ENCODE assay signal across 8 cellular contexts in the genomic region with DNA sequence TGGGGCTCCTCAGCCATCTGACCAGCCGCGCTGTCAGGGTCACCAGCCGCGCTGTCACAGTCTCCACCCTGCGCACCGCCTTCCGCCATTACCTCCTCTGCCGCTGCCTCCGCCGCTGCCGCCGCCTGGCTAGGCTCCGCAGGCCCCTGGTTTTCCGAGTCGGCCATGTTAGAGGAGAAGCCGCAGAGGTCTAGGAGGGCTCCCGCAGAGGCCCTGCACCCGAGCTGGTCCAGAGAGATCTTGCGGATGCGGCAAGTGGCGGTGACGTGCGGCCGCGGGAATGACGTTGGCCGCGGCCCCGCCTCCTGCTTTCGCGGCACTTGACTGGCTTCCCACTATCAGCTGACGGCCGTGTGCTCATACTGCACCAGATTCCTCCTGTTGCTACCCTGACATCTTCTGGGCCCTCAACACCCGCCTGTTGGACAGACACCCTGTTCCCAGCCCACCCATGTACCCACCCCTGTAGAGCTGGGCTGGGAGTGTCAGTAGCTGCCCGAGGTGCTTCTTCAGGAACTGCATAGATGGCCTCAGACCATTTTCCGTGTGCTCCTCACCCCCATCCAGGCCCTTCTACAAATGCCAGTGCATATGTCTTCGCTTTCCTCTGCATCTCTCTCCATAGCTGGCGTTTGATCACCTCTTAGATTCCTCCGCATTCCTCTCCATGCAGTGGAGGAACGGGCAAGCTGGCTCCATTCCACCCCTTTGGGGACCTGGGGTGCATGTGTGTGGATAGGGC. TPM values are rescaled to one million over a fixed set of nuclear protein-coding genes. Genes with fewer than 3 reads are reported as not detected.
A peak's percentile ranks its signal among the peaks of the same experiment; 100 is the strongest.
DNase-seq lines count a peak whose midpoint lies in the region; ATAC-seq and TF ChIP-seq lines count a peak whose summit lies in the region.

A gene with protein sequence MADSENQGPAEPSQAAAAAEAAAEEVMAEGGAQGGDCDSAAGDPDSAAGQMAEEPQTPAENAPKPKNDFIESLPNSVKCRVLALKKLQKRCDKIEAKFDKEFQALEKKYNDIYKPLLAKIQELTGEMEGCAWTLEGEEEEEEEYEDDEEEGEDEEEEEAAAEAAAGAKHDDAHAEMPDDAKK (minus strand): TSS at position 242 of the 742 bp plus-strand sequence. CDS start 75 bp downstream, at position 167.

- DNase-seq in GM12865 (ENCODE audit: low read depth) = peak; percentile 63
- peak; percentile 60 for DNase-seq in NCI-H146 (lab: John Stamatoyannopoulos, UW)
- peak; percentile 21 to 43 for DNase-seq in activated CD4-positive, alpha-beta T cell treated with anti-CD3 and anti-CD28 coated beads, Interleukin-2, amount 50 U/mL, for 24 hours (ENCODE audit: low read depth in 1 of 2, low spot score in 1 of 2)
- peak; percentile 74 for DNase-seq in dermis blood vessel endothelial cell
- peak; percentile 42 to 92 for DNase-seq in lower leg skin (ENCODE audit: low spot score in 2 of 2)
- peak; percentile 46 to 49 for DNase-seq in stimulated activated CD4-positive, alpha-beta T cell treated with anti-CD3 and anti-CD28 coated beads, Interleukin-4, amount 100 ng/mL, for 48 hours (ENCODE audit: low read depth in 2 of 2)
- no peak for DNase-seq in PC-3

- no peak within 1 kb of the TSS for H3K4me2 ChIP-seq in PC-3 (ENCODE audit: low read length)

- H3K9me3 ChIP-seq in PC-3 (ENCODE audit: low read length) = no peaks in the 10 kb centered on the region

- no peaks in the 10 kb centered on the region for H4K20me1 ChIP-seq in PC-3 (ENCODE audit: low read length)

- H3K36me3 ChIP-seq in PC-3 (ENCODE audit: low read depth, low read length) = no peaks in the 10 kb centered on the region

- no peaks in the 10 kb centered on the region for H3K9me2 ChIP-seq in PC-3 (replicated peaks; ENCODE audit: low read length)

- no peak within 1 kb of the TSS for H3K9ac ChIP-seq in PC-3 (ENCODE audit: low read length)

- no peaks in the 10 kb centered on the region for H3F3A ChIP-seq in PC-3 (ENCODE audit: low read length, unreplicated experiment)

- ATAC-seq in HG02610 (IDR thresholded peaks at IDR 0.05; ENCODE audit: unreplicated experiment) (peak; percentile 96), PC-3 (no peak)

- H3K79me2 ChIP-seq in PC-3 (ENCODE audit: low read length) = no peaks in the 10 kb centered on the region

- peak within 1 kb of the TSS; percentile 73 for H3K4me3 ChIP-seq in GM12865 (ENCODE audit: low read depth, low read length)
- H3K4me3 ChIP-seq in lower leg skin (ENCODE audit: low read depth, poor library complexity, severe bottlenecking) = peak within 1 kb of the TSS; percentile 50
- no peak within 1 kb of the TSS for H3K4me3 ChIP-seq in PC-3 (ENCODE audit: low read length)

- no peaks in the 10 kb centered on the region for H3K4me1 ChIP-seq in PC-3 (ENCODE audit: insufficient read depth, low read length)

- no TSS peak for BruUV-seq in PC-3 (replicated peaks; lab: Mats Ljungman, UMichigan)

- TF ChIP-seq CTCF in GM12865 (IDR thresholded peaks at IDR 0.05; ENCODE audit: insufficient read depth, low read depth, low read length, missing control alignments) (no peak), lower leg skin (IDR thresholded peaks at IDR 0.05) (no peak), PC-3 (conservative IDR thresholded peaks at IDR 0.05; ENCODE audit: low read depth, low read length) (no peak)

- intact Hi-C loops in lower leg skin (cut with DNase I; ENCODE audit: low total_unique reads) = no loop called here
- intact Hi-C loops in PC-3 (cut with micrococcal nuclease) = no loop called here

- POLR2A ChIA-PET in PC-3 (lab: Charles Lee; ENCODE audit: unreplicated experiment) = no interaction called here

- WGBS in lower leg skin, 2 donors = 55 to 74% methylated on average over 23 to 28 of the region's 40 CpGs

- CTCF ChIA-PET in PC-3 (lab: Charles Lee) = no interaction called here

- no peak within 1 kb of the TSS for H2AFZ ChIP-seq in PC-3 (ENCODE audit: low read length)

- H3K27ac ChIP-seq in PC-3 (ENCODE audit: low read length) = no peak within 1 kb of the TSS

- no peaks in the 10 kb centered on the region for H3K27me3 ChIP-seq in PC-3 (ENCODE audit: low read length)

- TF ChIP-seq POLR2A in lower leg skin (IDR thresholded peaks at IDR 0.05) = no peak

RNA-seq across cellular contexts. Expression of the gene that starts here (rescaled TPM):
- total RNA-seq in dermis blood vessel endothelial cell = 2.7 and 5.6 TPM in 2 replicates
- 1 to 10 TPM; 1.2 to 2.0 (median 1.7) TPM for total RNA-seq in lower leg skin
- total RNA-seq in PC-3 (2014; rRNA removed) = not detected in 2 replicates
